21 cellular contexts compared by ENCODE assay signal in the genomic region with DNA sequence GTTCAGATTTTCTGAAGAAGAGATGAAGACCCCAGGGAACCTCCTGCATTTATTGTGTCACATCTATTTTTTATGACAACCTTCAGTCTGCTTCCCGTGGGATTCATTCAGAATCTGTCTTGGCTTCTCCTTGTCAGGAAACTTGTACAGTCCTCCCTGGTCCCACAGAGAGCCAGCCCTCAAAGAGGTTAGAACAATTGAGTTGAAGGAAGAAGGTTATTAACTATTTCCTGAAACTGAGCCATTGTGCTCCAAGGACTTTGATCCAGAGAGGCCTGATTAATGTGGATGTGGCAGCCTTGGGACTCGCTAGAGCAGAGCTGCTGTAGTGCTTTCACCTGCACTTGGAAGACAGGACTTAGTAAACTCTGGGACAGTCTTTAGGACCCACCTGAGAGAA.
A peak's percentile ranks its signal among the peaks of the same experiment; 100 is the strongest.
DNase-seq lines count a peak whose midpoint lies in the region; ATAC-seq and TF ChIP-seq lines count a peak whose summit lies in the region.
"Had no signal": no experiment of that assay in that cellular context is flagged by ENCODE, and none has a peak within 500 bp of the region (broad histone marks: within the 10 kb centered on the region; RNA-seq: fewer than 3 reads in every experiment).

No MANE protein-coding gene starts in this region.

- in situ Hi-C loops in transverse colon (cut with MboI; ENCODE audit: low pct_ligation_motif_present in 1 of 4, low pct_unique_long_range_greater_than_20kb in 1 of 4, low sequenced_read_pairs in 3 of 4), result no loop called here

- H3K4me1 ChIP-seq in heart right ventricle, result peaks cover 3 to 39% (median 25%) of the 10 kb centered on the region in 9 donors
- peaks cover 6% of the 10 kb centered on the region for H3K4me1 ChIP-seq in hepatocyte (ENCODE audit: insufficient read depth)
- peaks cover 0 to 16% (median 12%) of the 10 kb centered on the region in 4 donors for H3K4me1 ChIP-seq in transverse colon
- H3K4me1 ChIP-seq in neural progenitor cell, result no peaks in the 10 kb centered on the region

- no peak for TF ChIP-seq POLR2A in transverse colon (IDR thresholded peaks at IDR 0.05)

- no peak overlapping the region for H3K4me3 ChIP-seq in heart right ventricle
- H3K4me3 ChIP-seq in hepatocyte, result no peak overlapping the region
- peak overlapping the region; percentile 42 for H3K4me3 ChIP-seq in neural cell (ENCODE audit: low read length)
- H3K4me3 ChIP-seq in transverse colon, result no peak overlapping the region
- no peak overlapping the region for H3K4me3 ChIP-seq in neural progenitor cell
- H3K4me3 ChIP-seq: GM23248 had no signal

- H4K20me1 ChIP-seq in hepatocyte (ENCODE audit: insufficient read depth, poor library complexity, severe bottlenecking) (no peaks in the 10 kb centered on the region), neural cell (ENCODE audit: insufficient read depth) (no peaks in the 10 kb centered on the region), neural progenitor cell (ENCODE audit: low read depth) (no peaks in the 10 kb centered on the region)

- no peak overlapping the region for H3K4me2 ChIP-seq in hepatocyte
- no peak overlapping the region for H3K4me2 ChIP-seq in neural cell (ENCODE audit: low read length)
- H3K4me2 ChIP-seq in neural progenitor cell, result no peak overlapping the region

- peaks cover 12% of the 10 kb centered on the region for H3K4me1 Mint-ChIP-seq in neural progenitor cell

- WGBS in heart right ventricle, 2 donors, result 62 to 76% methylated on average over 2 of the region's 2 CpGs
- 53% methylated on average over 2 of the region's 2 CpGs for WGBS in hepatocyte (ENCODE audit: low lambda C conversion rate, missing lambda C conversion rate)
- WGBS in transverse colon (ENCODE audit: low coverage in 1 of 2), 2 donors, result 67% methylated on average over 2 of the region's 2 CpGs; no CpG with 5 or more reads in 1 of the 2 donors

- H3K27me3 ChIP-seq in heart right ventricle (peaks cover 0 to 44% (median 4%) of the 10 kb centered on the region in 7 donors), hepatocyte (no peaks in the 10 kb centered on the region), neural cell (ENCODE audit: insufficient read depth, low read depth, low read length) (no peaks in the 10 kb centered on the region), transverse colon (no peaks in the 10 kb centered on the region), neural progenitor cell (no peaks in the 10 kb centered on the region)

- H3K27ac ChIP-seq in heart right ventricle (no peak overlapping the region), hepatocyte (no peak overlapping the region), neural cell (ENCODE audit: low read length) (peak overlapping the region; percentile 65), transverse colon (no peak overlapping the region), neural progenitor cell (no peak overlapping the region)
- H3K27ac ChIP-seq: C4-2B, GM23248 had no signal

- peaks cover 5% of the 10 kb centered on the region for H3K9me3 Mint-ChIP-seq in neural progenitor cell

- TF ChIP-seq CTCF in heart right ventricle (IDR thresholded peaks at IDR 0.05), result no peak
- TF ChIP-seq CTCF in hepatocyte (IDR thresholded peaks at IDR 0.05; ENCODE audit: poor library complexity), result no peak
- no peak for TF ChIP-seq CTCF in neural cell (IDR thresholded peaks at IDR 0.05; ENCODE audit: poor library complexity, severe bottlenecking)
- no peak for TF ChIP-seq CTCF in transverse colon (IDR thresholded peaks at IDR 0.05)
- no peak for TF ChIP-seq CTCF in neural progenitor cell (IDR thresholded peaks at IDR 0.05)

- H3F3A ChIP-seq in neural cell (ENCODE audit: insufficient read depth, low read length, poor library complexity, severe bottlenecking) (no peaks in the 10 kb centered on the region), neural progenitor cell (ENCODE audit: low read depth) (peaks cover 14% of the 10 kb centered on the region)

- no peak overlapping the region for H3K9ac ChIP-seq in neural cell (ENCODE audit: low read length)
- H3K9ac ChIP-seq in neural progenitor cell, result no peak overlapping the region
- H3K9ac ChIP-seq: GM23248 had no signal

- H3K36me3 ChIP-seq in heart right ventricle, result no peaks in the 10 kb centered on the region
- H3K36me3 ChIP-seq in hepatocyte (replicated peaks; ENCODE audit: insufficient read depth, low read depth), result no peaks in the 10 kb centered on the region
- no peaks in the 10 kb centered on the region for H3K36me3 ChIP-seq in neural cell (ENCODE audit: insufficient read depth, low read length)
- H3K36me3 ChIP-seq in transverse colon, result no peaks in the 10 kb centered on the region
- H3K36me3 ChIP-seq in neural progenitor cell, result no peaks in the 10 kb centered on the region

- intact Hi-C loops in heart right ventricle (cut with DNase I) (no loop called here), left cardiac atrium (cut with DNase I) (no loop called here), transverse colon (cut with DNase I; ENCODE audit: low total_unique reads) (no loop called here)

- peaks cover 0 to 14% (median 5%) of the 10 kb centered on the region in 11 donors for H3K9me3 ChIP-seq in heart right ventricle
- H3K9me3 ChIP-seq in hepatocyte (ENCODE audit: low read depth), result no peaks in the 10 kb centered on the region
- H3K9me3 ChIP-seq in neural cell (ENCODE audit: low read length), result no peaks in the 10 kb centered on the region
- H3K9me3 ChIP-seq in transverse colon, result no peaks in the 10 kb centered on the region
- H3K9me3 ChIP-seq in neural progenitor cell (ENCODE audit: low read depth), result peaks cover 7% of the 10 kb centered on the region

- H3K4me3 Mint-ChIP-seq in neural progenitor cell, result no peak overlapping the region
- H3K4me3 Mint-ChIP-seq: CD8-positive, alpha-beta memory T cell; H9; IgD-negative memory B cell had no signal

- H3K9me2 ChIP-seq in hepatocyte (replicated peaks; ENCODE audit: insufficient read depth), result no peaks in the 10 kb centered on the region
- no peaks in the 10 kb centered on the region for H3K9me2 ChIP-seq in neural cell (ENCODE audit: insufficient read depth, low read length)

- DNase-seq in heart right ventricle (no peak), left cardiac atrium (no peak), hepatocyte (ENCODE audit: low spot score) (peak; percentile 28), transverse colon (peak; percentile 29), neural progenitor cell (ENCODE audit: low spot score) (no peak), NCI-H187 treated with DMSO at 0.1 percent for 48 hours (lab: John Stamatoyannopoulos, UW) (no peak)
- DNase-seq: CD8-positive, alpha-beta memory T cell; EL; GF-D8; GM23248; H9; MV-4-11; NCI-H1105 treated with DMSO at 0.1 percent for 48 hours; NCI-H2081; NCI-H446; NCI-H526 had no signal

- TF ChIP-seq RAD21 in neural cell (conservative IDR thresholded peaks at IDR 0.05), result peak; percentile 13

- H3K27me3 Mint-ChIP-seq in neural progenitor cell (ENCODE audit: insufficient read depth, low read depth), result no peaks in the 10 kb centered on the region
- H3K27me3 Mint-ChIP-seq: CD8-positive, alpha-beta memory T cell had no signal

- H3K36me3 Mint-ChIP-seq in neural progenitor cell, result peaks cover 2% of the 10 kb centered on the region

- TF ChIP-seq EP300 in neural cell (conservative IDR thresholded peaks at IDR 0.05; ENCODE audit: poor library complexity, severe bottlenecking), result peak; percentile 63
- TF ChIP-seq EP300 in transverse colon (IDR thresholded peaks at IDR 0.05; ENCODE audit: low read depth), result no peak

- ATAC-seq in heart right ventricle, result peak in 5 of 8 donors; percentile 39 to 58 (median 44)
- no peak for ATAC-seq in left cardiac atrium
- no peak for ATAC-seq in GM21576 (IDR thresholded peaks at IDR 0.05; ENCODE audit: unreplicated experiment)
- ATAC-seq: Right ventricle myocardium inferior had no signal

- no peak overlapping the region for H2AFZ ChIP-seq in hepatocyte
- no peak overlapping the region for H2AFZ ChIP-seq in neural cell (ENCODE audit: low read depth, low read length)
- no peak overlapping the region for H2AFZ ChIP-seq in neural progenitor cell (replicated peaks)
- H2AFZ ChIP-seq: GM23248 had no signal

- no peak overlapping the region for H3K27ac Mint-ChIP-seq in neural progenitor cell
- H3K27ac Mint-ChIP-seq: CD8-positive, alpha-beta memory T cell; IgD-negative memory B cell had no signal

- H3K79me2 ChIP-seq in hepatocyte (no peaks in the 10 kb centered on the region), neural cell (replicated peaks; ENCODE audit: insufficient read depth, low read length) (no peaks in the 10 kb centered on the region), neural progenitor cell (ENCODE audit: low read depth) (no peaks in the 10 kb centered on the region)

TF ChIP-seq in neural cell, 6 proteins besides CTCF, POLR2A, EP300 and RAD21:
- no peak for TF ChIP-seq MXI1 (conservative IDR thresholded peaks at IDR 0.05; ENCODE audit: poor library complexity, severe bottlenecking)
- TF ChIP-seq POLR2AphosphoS5 (IDR thresholded peaks at IDR 0.05), result peak; percentile 47
TF ChIP-seq in neural cell: peak in this region for 1.

Comparison
In these comparisons a context has a peak if more than half of its experiments do, and no peak if none do; other contexts are left out.
1. ATAC-seq: peak in heart right ventricle (5 of 8); none in left cardiac atrium (0 of 2) and GM21576 (single experiment).
2. DNase-seq: peak in hepatocyte (single experiment) and transverse colon (single experiment); none in heart right ventricle (0 of 2), left cardiac atrium (single experiment), neural progenitor cell (single experiment) and NCI-H187 treated with DMSO at 0.1 percent for 48 hours (single experiment).